ENCODE assay signal across 1 cellular context in the genomic region with DNA sequence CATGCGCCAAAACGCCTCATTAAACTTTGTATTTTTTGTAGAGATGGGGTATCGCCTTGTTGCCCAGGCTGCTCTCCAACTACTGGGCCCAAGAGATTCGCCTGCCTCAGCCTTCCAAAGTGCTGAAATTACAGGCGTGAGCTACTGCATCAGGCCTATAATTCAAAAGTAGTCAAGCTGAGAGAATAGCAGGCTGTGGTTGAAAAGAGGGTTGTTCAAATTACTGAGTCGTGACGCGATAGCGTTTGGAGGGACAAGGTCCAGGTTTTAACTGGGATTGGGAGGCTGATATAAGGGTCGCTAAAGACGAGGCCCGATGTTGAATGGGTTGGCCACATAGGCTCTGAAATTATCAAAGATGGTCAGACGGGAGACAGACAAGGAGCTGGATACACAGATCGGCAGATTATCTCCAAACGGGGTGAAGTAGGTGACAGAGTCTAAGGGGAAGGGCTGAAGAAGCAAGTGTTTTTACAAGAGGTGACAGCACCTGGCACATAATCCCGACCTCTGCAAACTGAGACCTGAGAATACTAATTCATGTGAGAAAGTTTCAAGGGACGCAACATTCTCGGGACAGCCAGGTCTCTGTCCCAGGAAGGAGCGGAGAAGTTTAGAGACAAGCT.
TF ChIP-seq lines count a peak whose summit lies in the region.

No MANE protein-coding gene starts in this region.

TF ChIP-seq in WTC11, 78 proteins besides CTCF, POLR2A, EP300 and RAD21 (continued from another document):
- TF ChIP-seq, protein P1, sequence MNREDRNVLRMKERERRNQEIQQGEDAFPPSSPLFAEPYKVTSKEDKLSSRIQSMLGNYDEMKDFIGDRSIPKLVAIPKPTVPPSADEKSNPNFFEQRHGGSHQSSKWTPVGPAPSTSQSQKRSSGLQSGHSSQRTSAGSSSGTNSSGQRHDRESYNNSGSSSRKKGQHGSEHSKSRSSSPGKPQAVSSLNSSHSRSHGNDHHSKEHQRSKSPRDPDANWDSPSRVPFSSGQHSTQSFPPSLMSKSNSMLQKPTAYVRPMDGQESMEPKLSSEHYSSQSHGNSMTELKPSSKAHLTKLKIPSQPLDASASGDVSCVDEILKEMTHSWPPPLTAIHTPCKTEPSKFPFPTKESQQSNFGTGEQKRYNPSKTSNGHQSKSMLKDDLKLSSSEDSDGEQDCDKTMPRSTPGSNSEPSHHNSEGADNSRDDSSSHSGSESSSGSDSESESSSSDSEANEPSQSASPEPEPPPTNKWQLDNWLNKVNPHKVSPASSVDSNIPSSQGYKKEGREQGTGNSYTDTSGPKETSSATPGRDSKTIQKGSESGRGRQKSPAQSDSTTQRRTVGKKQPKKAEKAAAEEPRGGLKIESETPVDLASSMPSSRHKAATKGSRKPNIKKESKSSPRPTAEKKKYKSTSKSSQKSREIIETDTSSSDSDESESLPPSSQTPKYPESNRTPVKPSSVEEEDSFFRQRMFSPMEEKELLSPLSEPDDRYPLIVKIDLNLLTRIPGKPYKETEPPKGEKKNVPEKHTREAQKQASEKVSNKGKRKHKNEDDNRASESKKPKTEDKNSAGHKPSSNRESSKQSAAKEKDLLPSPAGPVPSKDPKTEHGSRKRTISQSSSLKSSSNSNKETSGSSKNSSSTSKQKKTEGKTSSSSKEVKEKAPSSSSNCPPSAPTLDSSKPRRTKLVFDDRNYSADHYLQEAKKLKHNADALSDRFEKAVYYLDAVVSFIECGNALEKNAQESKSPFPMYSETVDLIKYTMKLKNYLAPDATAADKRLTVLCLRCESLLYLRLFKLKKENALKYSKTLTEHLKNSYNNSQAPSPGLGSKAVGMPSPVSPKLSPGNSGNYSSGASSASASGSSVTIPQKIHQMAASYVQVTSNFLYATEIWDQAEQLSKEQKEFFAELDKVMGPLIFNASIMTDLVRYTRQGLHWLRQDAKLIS (CRISPR knock-in tag; IDR thresholded peaks at IDR 0.05; ENCODE audit: borderline replicate concordance): no peak
- TF ChIP-seq ERG (CRISPR knock-in tag; IDR thresholded peaks at IDR 0.05): no peak
- TF ChIP-seq GTF2I (CRISPR knock-in tag; conservative IDR thresholded peaks at IDR 0.05): no peak
- TF ChIP-seq KAT7 (CRISPR knock-in tag; IDR thresholded peaks at IDR 0.05; ENCODE audit: borderline replicate concordance): 0 out of 2 replicates have a peak, but pooled peaks have one; percentile 1
- TF ChIP-seq, protein P2, sequence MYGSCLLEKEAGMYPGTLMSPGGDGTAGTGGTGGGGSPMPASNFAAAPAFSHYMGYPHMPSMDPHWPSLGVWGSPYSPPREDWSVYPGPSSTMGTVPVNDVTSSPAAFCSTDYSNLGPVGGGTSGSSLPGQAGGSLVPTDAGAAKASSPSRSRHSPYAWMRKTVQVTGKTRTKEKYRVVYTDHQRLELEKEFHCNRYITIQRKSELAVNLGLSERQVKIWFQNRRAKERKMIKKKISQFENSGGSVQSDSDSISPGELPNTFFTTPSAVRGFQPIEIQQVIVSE (CRISPR knock-in tag; IDR thresholded peaks at IDR 0.05; ENCODE audit: borderline replicate concordance): no peak
- TF ChIP-seq RELA (CRISPR knock-in tag; IDR thresholded peaks at IDR 0.05; ENCODE audit: borderline replicate concordance): no peak
- no peak for TF ChIP-seq ZBTB21 (CRISPR knock-in tag; IDR thresholded peaks at IDR 0.05; ENCODE audit: borderline replicate concordance)
- TF ChIP-seq E2F5 (CRISPR knock-in tag; IDR thresholded peaks at IDR 0.05): no peak
- no peak for TF ChIP-seq TCF7 (CRISPR knock-in tag; IDR thresholded peaks at IDR 0.05; ENCODE audit: low read depth)
- TF ChIP-seq ZNF416 (CRISPR knock-in tag; IDR thresholded peaks at IDR 0.05): no peak
- TF ChIP-seq ZNF396 (CRISPR knock-in tag; IDR thresholded peaks at IDR 0.05; ENCODE audit: borderline replicate concordance): no peak
